ENCODE assay signal across 20 cellular contexts in the genomic region with DNA sequence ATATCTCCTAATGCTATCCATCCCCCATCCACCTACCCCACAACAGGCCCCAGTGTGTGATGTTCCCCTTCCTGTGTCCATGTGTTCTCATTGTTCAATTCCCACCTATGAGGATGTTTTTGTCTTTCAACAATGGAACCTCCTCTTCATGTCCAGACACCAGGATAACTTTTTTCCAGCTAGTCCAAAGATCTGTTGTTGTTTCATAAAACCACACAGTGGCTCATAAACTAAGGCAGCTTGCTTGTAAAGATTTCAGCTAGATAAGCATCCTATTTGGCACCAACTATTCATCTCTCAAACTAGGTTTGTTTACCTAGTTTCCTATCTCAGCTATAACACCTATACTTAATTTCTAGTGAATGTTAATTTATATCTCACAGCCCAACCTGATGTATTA.
DNase-seq lines count a peak whose midpoint lies in the region; ATAC-seq and TF ChIP-seq lines count a peak whose summit lies in the region.
"Had no signal": no experiment of that assay in that cellular context is flagged by ENCODE, and none has a peak within 500 bp of the region (broad histone marks: within the 10 kb centered on the region; RNA-seq: fewer than 3 reads in every experiment).

No MANE protein-coding gene starts in this region.

- H3K4me3 ChIP-seq in mesenchymal stem cell (ENCODE audit: insufficient read depth in 1 of 2, low read depth in 1 of 2, low read length in 2 of 2), result no peak overlapping the region
- H3K4me3 ChIP-seq: BLaER1, GM12878 had no signal

- no peak overlapping the region for H2BK120ac ChIP-seq in mesenchymal stem cell (ENCODE audit: low read depth, low read length)

- no peak overlapping the region for H3K18ac ChIP-seq in mesenchymal stem cell (ENCODE audit: low read depth in 1 of 2, low read length in 2 of 2)

- H2AFZ ChIP-seq in mesenchymal stem cell (ENCODE audit: low read depth, low read length), result no peak overlapping the region

- peak; percentile 19 for DNase-seq in DMS 273 (lab: John Stamatoyannopoulos, UW; ENCODE audit: unreplicated experiment)
- DNase-seq in ELR (ENCODE audit: low read depth), result peak; percentile 42
- peak; percentile 59 for DNase-seq in NCI-H1105 treated with DMSO at 0.1 percent for 48 hours (lab: John Stamatoyannopoulos, UW)
- DNase-seq in dermis microvascular lymphatic vessel endothelial cell (ENCODE audit: low read depth in 2 of 2), result peak; percentile 35 to 64
- no peak for DNase-seq in foreskin keratinocyte
- DNase-seq in mesenchymal stem cell, result no peak
- no peak for DNase-seq in activated T-cell treated with anti-CD3 and anti-CD28 coated beads for 4 hours
- DNase-seq: CD8-positive, alpha-beta memory T cell; DMS53; MM.1S; NCI-H2029; NCI-H226; NCI-H526; Right ventricle myocardium superior; SK-N-SH; T-helper 1 cell had no signal

- H3K9ac ChIP-seq in mesenchymal stem cell (ENCODE audit: low read length), result no peak overlapping the region
- H3K9ac ChIP-seq: BLaER1, SK-N-SH had no signal

- H3K4ac ChIP-seq in mesenchymal stem cell (ENCODE audit: low read depth in 1 of 2, low read length in 2 of 2), result no peak overlapping the region

- no peak overlapping the region for H3K4me2 ChIP-seq in mesenchymal stem cell (ENCODE audit: low read length, poor library complexity, severe bottlenecking)
- H3K4me2 ChIP-seq: BLaER1, SK-N-SH had no signal

- no peak overlapping the region for H4K91ac ChIP-seq in mesenchymal stem cell (ENCODE audit: low read length)

- no peak overlapping the region for H2BK5ac ChIP-seq in mesenchymal stem cell (ENCODE audit: low read depth, low read length, poor library complexity, severe bottlenecking)

- H3K23ac ChIP-seq in mesenchymal stem cell (ENCODE audit: low read length in 2 of 2), result no peak overlapping the region

- ATAC-seq in foreskin keratinocyte, result no peak
- ATAC-seq: GM12878, HCT116, Panc1 had no signal

- H2BK15ac ChIP-seq in mesenchymal stem cell (ENCODE audit: low read depth, poor library complexity, severe bottlenecking), result no peak overlapping the region

- no peak overlapping the region for H4K8ac ChIP-seq in mesenchymal stem cell (ENCODE audit: low read length)

- H3K27ac ChIP-seq in foreskin keratinocyte, result no peak overlapping the region
- no peak overlapping the region for H3K27ac ChIP-seq in mesenchymal stem cell (ENCODE audit: low read length, poor library complexity, severe bottlenecking)
- H3K27ac ChIP-seq: BLaER1 had no signal

- no peaks in the 10 kb centered on the region for H3K27me3 ChIP-seq in foreskin keratinocyte
- H3K27me3 ChIP-seq in mesenchymal stem cell (ENCODE audit: control insufficient read depth in 1 of 2, insufficient read depth in 1 of 2, low read length in 2 of 2), result no peaks in the 10 kb centered on the region
- H3K27me3 ChIP-seq: BLaER1 had no signal

- TF ChIP-seq CTCF in foreskin keratinocyte (conservative IDR thresholded peaks at IDR 0.05), result no peak

- no peaks in the 10 kb centered on the region for H3K79me1 ChIP-seq in mesenchymal stem cell (replicated peaks; ENCODE audit: low read length, poor library complexity, severe bottlenecking)

- no peak overlapping the region for H2AK5ac ChIP-seq in mesenchymal stem cell (ENCODE audit: low read length, severe bottlenecking)

- H3K14ac ChIP-seq in mesenchymal stem cell (ENCODE audit: low read length in 2 of 2), result no peak overlapping the region

- H3K4me1 ChIP-seq in foreskin keratinocyte (peaks cover 30% of the 10 kb centered on the region), mesenchymal stem cell (ENCODE audit: control insufficient read depth, insufficient read depth, low read depth, low read length) (no peaks in the 10 kb centered on the region)
- H3K4me1 ChIP-seq: BLaER1 had no signal

- no peaks in the 10 kb centered on the region for H3K9me3 ChIP-seq in mesenchymal stem cell (ENCODE audit: control insufficient read depth, low read length)
- H3K9me3 ChIP-seq: SK-N-SH had no signal

- no peak overlapping the region for H2BK12ac ChIP-seq in mesenchymal stem cell (ENCODE audit: low read length in 2 of 2)

- H3K36me3 ChIP-seq in mesenchymal stem cell (ENCODE audit: control insufficient read depth in 1 of 2, insufficient read depth in 2 of 2, low read depth in 1 of 2, low read length in 2 of 2), result no peaks in the 10 kb centered on the region
- H3K36me3 ChIP-seq: BLaER1 had no signal

Comparison
In these comparisons a context has a peak if more than half of its experiments do, and no peak if none do; other contexts are left out.
1. DNase-seq: peak in DMS 273 (single experiment), ELR (single experiment), NCI-H1105 treated with DMSO at 0.1 percent for 48 hours (single experiment) and dermis microvascular lymphatic vessel endothelial cell (2 of 2); none in foreskin keratinocyte (0 of 2), mesenchymal stem cell (single experiment) and activated T-cell treated with anti-CD3 and anti-CD28 coated beads for 4 hours (single experiment).